ENCODE assay signal across 8 cellular contexts in the genomic region with DNA sequence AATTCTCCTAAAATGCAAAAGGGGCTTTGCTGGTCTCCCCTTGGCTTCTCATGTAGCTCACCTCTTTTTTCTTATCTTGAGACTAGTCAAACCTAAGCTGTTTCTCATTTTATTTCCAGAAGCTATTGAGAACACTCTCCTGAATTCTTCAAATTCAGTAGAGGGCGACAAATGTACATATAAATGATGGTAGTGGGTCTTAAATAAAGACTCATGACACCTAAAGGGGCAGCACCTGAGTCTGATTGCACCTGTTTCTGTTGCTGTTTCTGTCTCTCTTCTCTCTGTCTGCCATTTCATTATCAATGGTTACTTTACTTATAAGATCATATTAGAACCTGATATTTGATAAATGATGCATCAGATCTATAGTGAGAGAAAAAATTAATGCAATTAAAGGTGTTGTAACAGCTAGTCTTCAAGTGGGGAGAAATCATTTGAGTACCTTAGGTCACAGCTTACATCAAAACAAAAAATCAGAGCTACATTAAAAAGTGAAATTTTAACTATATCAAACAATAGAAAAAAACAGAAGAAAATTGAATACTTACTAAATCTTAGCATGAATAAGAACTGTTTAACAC. TPM values are rescaled to one million over a fixed set of nuclear protein-coding genes. Genes with fewer than 3 reads are reported as not detected.
DNase-seq lines count a peak whose midpoint lies in the region; ATAC-seq, FAIRE-seq and TF ChIP-seq lines count a peak whose summit lies in the region.

No MANE protein-coding gene starts in this region.

- H3K4me2 ChIP-seq in PC-9, result no peak overlapping the region

- TF ChIP-seq CTCF in AG10803 (conservative IDR thresholded peaks at IDR 0.05; ENCODE audit: low read length) (peak; percentile 10; the same call in 1 of the 2 replicates), PC-9 (conservative IDR thresholded peaks at IDR 0.05) (peak; percentile 81), esophagus muscularis mucosa (IDR thresholded peaks at IDR 0.05) (peak; percentile 8 to 25 (median 23))

- H4K20me1 ChIP-seq in PC-9 (ENCODE audit: insufficient read depth), result no peaks in the 10 kb centered on the region

- BruUV-seq in PC-9 (replicated peaks; lab: Mats Ljungman, UMichigan), result no TSS peak

- H3K27me3 ChIP-seq in PC-9 (ENCODE audit: insufficient read depth, low read depth), result 0 out of 2 replicates have a peak, but pooled peaks cover 7% of the 10 kb centered on the region
- peaks cover 0 to 21% (median 0%) of the 10 kb centered on the region in 4 donors for H3K27me3 ChIP-seq in esophagus muscularis mucosa

- CTCF ChIA-PET in PC-9 (lab: Charles Lee), result interaction anchor here (0.6 to 1.7 kb wide), 16 partner anchors 29 to 832 kb away, joined by 3 to 19 read pairs (median 4); a partner anchor contains a TSS

- no peaks in the 10 kb centered on the region for H3K79me2 ChIP-seq in PC-9 (ENCODE audit: low read depth)

- no peak for TF ChIP-seq EP300 in esophagus muscularis mucosa (IDR thresholded peaks at IDR 0.05)

- WGBS in esophagus muscularis mucosa, result 0% methylated on average over 1 of the region's 1 CpG

- ATAC-seq in HG03565 (IDR thresholded peaks at IDR 0.05; ENCODE audit: unreplicated experiment), result peak; percentile 54
- no peak for ATAC-seq in HG03439 (IDR thresholded peaks at IDR 0.05; ENCODE audit: unreplicated experiment)

- H3K36me3 ChIP-seq in PC-9 (ENCODE audit: low read depth) (no peaks in the 10 kb centered on the region), esophagus muscularis mucosa (no peaks in the 10 kb centered on the region)

- no peak overlapping the region for H2AFZ ChIP-seq in PC-9

- no peaks in the 10 kb centered on the region for H3K9me2 ChIP-seq in PC-9 (ENCODE audit: insufficient read depth)

- H3K4me1 ChIP-seq in PC-9 (replicated peaks; ENCODE audit: insufficient read depth) (no peaks in the 10 kb centered on the region), esophagus muscularis mucosa (no peaks in the 10 kb centered on the region)

- H3K4me3 ChIP-seq in AG10803 (ENCODE audit: low read length) (no peak overlapping the region), PC-9 (no peak overlapping the region), esophagus muscularis mucosa (no peak overlapping the region)

- POLR2A ChIA-PET in PC-9 (lab: Charles Lee; ENCODE audit: unreplicated experiment), result interaction anchor here (0.6 to 0.7 kb wide), 3 partner anchors 171 to 749 kb away, joined by 3 to 10 read pairs (median 3); no protein-coding TSS in a partner anchor

- no peaks in the 10 kb centered on the region for H3K9me3 ChIP-seq in PC-9 (ENCODE audit: insufficient read depth, low read depth)
- H3K9me3 ChIP-seq in esophagus muscularis mucosa, result no peaks in the 10 kb centered on the region

- DNase-seq in AG10803 (ENCODE audit: low read depth), result no peak
- no peak for DNase-seq in GM12892 (ENCODE audit: insufficient read length)
- DNase-seq in PC-9, result peak in 1 of 2 experiments; percentile 52
- DNase-seq in esophagus muscularis mucosa (ENCODE audit: extremely low spot score), result peak; percentile 12
- peak; percentile 76 for DNase-seq in renal cortical epithelial cell (ENCODE audit: low read depth)
- no peak for DNase-seq in COLO668 (lab: John Stamatoyannopoulos, UW; ENCODE audit: unreplicated experiment)

- peak; percentile 89 for FAIRE-seq in GM12892 (lab: Jason Lieb, UNC)

- H3K27ac ChIP-seq in PC-9, result no peak overlapping the region
- H3K27ac ChIP-seq in esophagus muscularis mucosa (replicated peaks in 1 of 4), result no peak overlapping the region

- intact Hi-C loops in PC-9 (cut with micrococcal nuclease; ENCODE audit: unreplicated experiment) (loop anchor here (1.0 to 5.0 kb wide), 6 partner anchors 81 to 829 kb away; a partner anchor contains a TSS), esophagus muscularis mucosa (cut with DNase I) (no loop called here)

- no peaks in the 10 kb centered on the region for H3F3A ChIP-seq in PC-9 (ENCODE audit: insufficient read depth, low read depth)

- TF ChIP-seq POLR2A in GM12892 (IDR thresholded peaks at IDR 0.05; ENCODE audit: low read depth, low read length) (no peak), esophagus muscularis mucosa (IDR thresholded peaks at IDR 0.05; ENCODE audit: low read depth) (no peak)

RNA-seq across cellular contexts. Expression of a gene that starts 7.0 kb away (rescaled TPM):
- polyA plus RNA-seq in GM12892 (2012; ENCODE audit: missing spikeins), result not detected
- not detected in 2 replicates for total RNA-seq in PC-9 (2021)
- total RNA-seq in esophagus muscularis mucosa, result under 1 TPM; 0.17 to 0.84 (median 0.49) TPM
- not detected in 2 replicates for total RNA-seq in renal cortical epithelial cell

RNA-seq across cellular contexts. Expression of a gene that starts 43.2 kb away (rescaled TPM):
- polyA plus RNA-seq in GM12892 (2012; ENCODE audit: missing spikeins), result 91.7 TPM
- total RNA-seq in PC-9 (2021) (93.8 and 94.5 TPM in 2 replicates), esophagus muscularis mucosa (10 to 100 TPM; 12.1 to 12.9 (median 12.5) TPM), renal cortical epithelial cell (22.0 and 35.3 TPM in 2 replicates)

Comparison
In these comparisons a context has a peak if more than half of its experiments do, and no peak if none do; other contexts are left out.
1. DNase-seq: peak in esophagus muscularis mucosa (single experiment) and renal cortical epithelial cell (single experiment); none in AG10803 (single experiment), GM12892 (single experiment) and COLO668 (single experiment).
2. CTCF ChIP-seq: peak in every context shown above with its lines; median percentile 81 in PC-9; 23 in esophagus muscularis mucosa; 10 in AG10803.